In genomic region chr3:71542548-71543370, GRCh38 we compare ENCODE assay signal across 8 cellular contexts. TPM values are rescaled to one million over a fixed set of nuclear protein-coding genes. Genes with fewer than 3 reads are reported as not detected.
A peak's percentile ranks its signal among the peaks of the same experiment; 100 is the strongest.
DNase-seq lines count a peak whose midpoint lies in the region; ATAC-seq, FAIRE-seq and TF ChIP-seq lines count a peak whose summit lies in the region.

No MANE protein-coding gene starts in this region.

- H3K4me3 ChIP-seq in endodermal cell (ENCODE audit: low read length) (no peak overlapping the region), mucosa of descending colon (no peak overlapping the region)
- no peak overlapping the region for H3K4me3 ChIP-seq in CD8-positive, alpha-beta T cell (ENCODE audit: low read depth, low read length)

- H3K36me3 Mint-ChIP-seq in endodermal cell (ENCODE audit: low read depth) = peaks cover 5% of the 10 kb centered on the region
- no peaks in the 10 kb centered on the region for H3K36me3 Mint-ChIP-seq in CD8-positive, alpha-beta T cell

- DNase-seq in RCC 7860 (ENCODE audit: low spot score) (peak; percentile 49), endodermal cell (no peak), mucosa of descending colon (peak; percentile 86 to 89 (median 88)), DMS53 (lab: John Stamatoyannopoulos, UW) (no peak), kidney glomerular epithelial cell (lab: John Stamatoyannopoulos, UW) (no peak)
- no peak for DNase-seq in CD8-positive, alpha-beta T cell

- H3K9me3 ChIP-seq in endodermal cell (ENCODE audit: control insufficient read depth, low read length) (no peaks in the 10 kb centered on the region), mucosa of descending colon (no peaks in the 10 kb centered on the region)
- H3K9me3 ChIP-seq in CD8-positive, alpha-beta T cell (ENCODE audit: low read length) = no peaks in the 10 kb centered on the region

- H3K4me3 Mint-ChIP-seq in endodermal cell = no peak overlapping the region
- H3K4me3 Mint-ChIP-seq in CD8-positive, alpha-beta T cell = no peak overlapping the region

- 90 to 93% methylated on average over 15 to 22 of the region's 22 CpGs for WGBS in endodermal cell (ENCODE audit: insufficient coverage in 1 of 2, insufficient read length in 1 of 2), 2 experiments

- H3K27ac ChIP-seq in endodermal cell (ENCODE audit: low read depth, low read length) = peak overlapping the region; percentile 9
- H3K27ac ChIP-seq in CD8-positive, alpha-beta T cell (ENCODE audit: low read depth, low read length) = no peak overlapping the region

- CTCF ChIA-PET in CD8-positive, alpha-beta T cell (lab: Charles Lee) = no interaction called here

- H3K27ac Mint-ChIP-seq in endodermal cell = no peak overlapping the region
- H3K27ac Mint-ChIP-seq in CD8-positive, alpha-beta T cell = no peak overlapping the region

- no peaks in the 10 kb centered on the region for H3K9me3 Mint-ChIP-seq in endodermal cell
- H3K9me3 Mint-ChIP-seq in CD8-positive, alpha-beta T cell = no peaks in the 10 kb centered on the region

- TF ChIP-seq CTCF in endodermal cell (conservative IDR thresholded peaks at IDR 0.05) = no peak
- no peak for TF ChIP-seq CTCF in mucosa of descending colon (IDR thresholded peaks at IDR 0.05)
- no peak for TF ChIP-seq CTCF in CD8-positive, alpha-beta T cell (IDR thresholded peaks at IDR 0.05)

- peaks cover 42% of the 10 kb centered on the region for H3K4me1 Mint-ChIP-seq in endodermal cell
- peaks cover 10% of the 10 kb centered on the region for H3K4me1 Mint-ChIP-seq in CD8-positive, alpha-beta T cell (ENCODE audit: low read depth)

- H3K4me1 ChIP-seq in endodermal cell (ENCODE audit: control insufficient read depth, insufficient read depth, low read length) (no peaks in the 10 kb centered on the region), mucosa of descending colon (ENCODE audit: low read depth) (peaks cover 14% of the 10 kb centered on the region)
- H3K4me1 ChIP-seq in CD8-positive, alpha-beta T cell (ENCODE audit: insufficient read depth, low read length) = no peaks in the 10 kb centered on the region

- no peak overlapping the region for H3K9ac ChIP-seq in endodermal cell (ENCODE audit: extremely low read depth, low read length, poor library complexity, severe bottlenecking)

- no peaks in the 10 kb centered on the region for H3K27me3 Mint-ChIP-seq in endodermal cell (ENCODE audit: insufficient read depth)
- H3K27me3 Mint-ChIP-seq in CD8-positive, alpha-beta T cell (ENCODE audit: low read depth) = no peaks in the 10 kb centered on the region

- POLR2A ChIA-PET in CD8-positive, alpha-beta T cell (lab: Charles Lee) = no interaction called here

- no peaks in the 10 kb centered on the region for H3K27me3 ChIP-seq in endodermal cell (ENCODE audit: control insufficient read depth, insufficient read depth, low read length, poor library complexity, severe bottlenecking)
- H3K27me3 ChIP-seq in CD8-positive, alpha-beta T cell (ENCODE audit: insufficient read depth, low read length) = no peaks in the 10 kb centered on the region

- H3K36me3 ChIP-seq in endodermal cell (ENCODE audit: control insufficient read depth, insufficient read depth, low read length) (no peaks in the 10 kb centered on the region), mucosa of descending colon (ENCODE audit: low read depth) (no peaks in the 10 kb centered on the region)
- H3K36me3 ChIP-seq in CD8-positive, alpha-beta T cell (ENCODE audit: insufficient read depth, low read length) = no peaks in the 10 kb centered on the region

- FAIRE-seq in RCC 7860 (lab: Jason Lieb, UNC) = no peak

- intact Hi-C loops in mucosa of descending colon (cut with DNase I, micrococcal nuclease) = no loop called here
- intact Hi-C loops in CD8-positive, alpha-beta T cell (cut with DNase I, micrococcal nuclease) = no loop called here

- ATAC-seq in GM18511 (IDR thresholded peaks at IDR 0.05; ENCODE audit: unreplicated experiment) = peak; percentile 87
- peak; percentile 72 for ATAC-seq in HG02938 (IDR thresholded peaks at IDR 0.05; ENCODE audit: unreplicated experiment)
- ATAC-seq in mucosa of descending colon = peak; percentile 99
- ATAC-seq in CD8-positive, alpha-beta T cell = no peak

RNA-seq across cellular contexts. Expression of gene FOXP1, which starts 40.8 kb away (rescaled TPM):
- total RNA-seq in endodermal cell (10 to 100 TPM; 41.7 to 94.3 TPM), mucosa of descending colon (100 to 1,000 TPM; 133 to 217 (median 214) TPM)
- 31.4 TPM for polyA plus RNA-seq in endodermal cell (2013, experiment 1 of 2)
- 32.3 TPM for polyA plus RNA-seq in endodermal cell (2013, experiment 2 of 2)
- 100 to 1,000 TPM; 411 to 413 TPM for total RNA-seq in CD8-positive, alpha-beta T cell

Comparison
In these comparisons a context has a peak if more than half of its experiments do, and no peak if none do; other contexts are left out.
1. DNase-seq: peak in RCC 7860 (single experiment) and mucosa of descending colon (3 of 3); none in endodermal cell (single experiment), DMS53 (single experiment), kidney glomerular epithelial cell (single experiment) and CD8-positive, alpha-beta T cell (0 of 7).